In genomic region chr7:128100225-128100948, GRCh38 we compare ENCODE assay signal across 20 cellular contexts.
DNase-seq lines count a peak whose midpoint lies in the region; ATAC-seq and TF ChIP-seq lines count a peak whose summit lies in the region.
"Had no signal": no experiment of that assay in that cellular context is flagged by ENCODE, and none has a peak within 500 bp of the region (broad histone marks: within the 10 kb centered on the region; RNA-seq: fewer than 3 reads in every experiment).

No MANE protein-coding gene starts in this region.

- H3K9me3 Mint-ChIP-seq in activated CD8-positive, alpha-beta T cell treated with anti-CD3 and anti-CD28 coated beads for 36 hours = no peaks in the 10 kb centered on the region

- H3K27me3 Mint-ChIP-seq in activated CD8-positive, alpha-beta T cell treated with anti-CD3 and anti-CD28 coated beads for 36 hours = peaks cover 4% of the 10 kb centered on the region

- DNase-seq in right cardiac atrium = peak in 2 of 3 donors; percentile 12 to 24
- DNase-seq in left ventricle myocardium inferior = no peak
- DNase-seq in activated CD8-positive, alpha-beta T cell treated with anti-CD3 and anti-CD28 coated beads for 36 hours = no peak
- no peak for DNase-seq in foreskin keratinocyte
- no peak for DNase-seq in middle frontal gyrus (ENCODE audit: extremely low spot score, low spot score)
- DNase-seq in suprapubic skin (ENCODE audit: low spot score in 2 of 2) = no peak
- DNase-seq in NK-92 treated with Interleukin-12 subunit alpha and Interleukin-12 subunit beta, amount 100 ng/mL, for 24 hours (lab: John Stamatoyannopoulos, UW) = no peak
- DNase-seq: activated CD4-positive, alpha-beta T cell treated with anti-CD3 and anti-CD28 coated beads for 1 hour; activated CD8-positive, alpha-beta memory T cell treated with anti-CD3 and anti-CD28 coated beads, Interleukin-2, amount 50 U/mL, for 48 hours; colonic mucosa; NCI-H1436; nucleus accumbens; Peyer's patch; stimulated activated naive CD4-positive, alpha-beta T cell; T1000; transverse colon had no signal

- H3K4me1 ChIP-seq in right cardiac atrium (ENCODE audit: control insufficient read depth, insufficient read depth, low read length) = no peaks in the 10 kb centered on the region
- peaks cover 14% of the 10 kb centered on the region for H3K4me1 ChIP-seq in left ventricle myocardium inferior
- H3K4me1 ChIP-seq in foreskin keratinocyte = no peaks in the 10 kb centered on the region
- peaks cover 13% of the 10 kb centered on the region for H3K4me1 ChIP-seq in suprapubic skin
- H3K4me1 ChIP-seq: colonic mucosa had no signal

- peaks cover 18% of the 10 kb centered on the region for H3K36me3 Mint-ChIP-seq in activated CD8-positive, alpha-beta T cell treated with anti-CD3 and anti-CD28 coated beads for 36 hours (ENCODE audit: low read depth)

- TF ChIP-seq CTCF in left ventricle myocardium inferior (IDR thresholded peaks at IDR 0.05; ENCODE audit: borderline replicate concordance) (no peak), foreskin keratinocyte (conservative IDR thresholded peaks at IDR 0.05) (no peak), suprapubic skin (IDR thresholded peaks at IDR 0.05) (no peak)
- TF ChIP-seq CTCF in activated CD8-positive, alpha-beta T cell treated with anti-CD3 and anti-CD28 coated beads for 36 hours (IDR thresholded peaks at IDR 0.05) = no peak

- peaks cover 27% of the 10 kb centered on the region for H3K4me1 Mint-ChIP-seq in activated CD8-positive, alpha-beta T cell treated with anti-CD3 and anti-CD28 coated beads for 36 hours (ENCODE audit: low read depth)

- TF ChIP-seq EP300 in suprapubic skin (IDR thresholded peaks at IDR 0.05) = no peak

- 84% methylated on average over 3 of the region's 3 CpGs for WGBS in right cardiac atrium
- WGBS in suprapubic skin = 68% methylated on average over 3 of the region's 3 CpGs

- H3K27me3 ChIP-seq in right cardiac atrium (ENCODE audit: control insufficient read depth, insufficient read depth) (no peaks in the 10 kb centered on the region), left ventricle myocardium inferior (ENCODE audit: low read depth) (peaks cover 34% of the 10 kb centered on the region), foreskin keratinocyte (peaks cover 31% of the 10 kb centered on the region), suprapubic skin (peaks cover 20% of the 10 kb centered on the region)
- H3K27me3 ChIP-seq: right atrium auricular region had no signal

- H3K9me3 ChIP-seq in right cardiac atrium (ENCODE audit: control insufficient read depth, low read length) (no peaks in the 10 kb centered on the region), left ventricle myocardium inferior (replicated peaks) (no peaks in the 10 kb centered on the region), suprapubic skin (no peaks in the 10 kb centered on the region)
- H3K9me3 ChIP-seq: colonic mucosa, gastroesophageal sphincter, Peyer's patch, right atrium auricular region, transverse colon had no signal

- H3K4me3 ChIP-seq in right cardiac atrium (ENCODE audit: low read length) (no peak overlapping the region), left ventricle myocardium inferior (no peak overlapping the region), suprapubic skin (no peak overlapping the region)
- H3K4me3 ChIP-seq: colonic mucosa, gastroesophageal sphincter, Peyer's patch, right atrium auricular region, SK-N-MC, transverse colon had no signal

- H3K27ac ChIP-seq in right cardiac atrium (ENCODE audit: low read length) (no peak overlapping the region), left ventricle myocardium inferior (replicated peaks) (no peak overlapping the region), foreskin keratinocyte (no peak overlapping the region), suprapubic skin (no peak overlapping the region)
- H3K27ac ChIP-seq: colonic mucosa, gastroesophageal sphincter, Peyer's patch, right atrium auricular region, SK-N-MC, transverse colon had no signal

- H3K4me3 Mint-ChIP-seq in activated CD8-positive, alpha-beta T cell treated with anti-CD3 and anti-CD28 coated beads for 36 hours = no peak overlapping the region

- no peak for TF ChIP-seq POLR2A in suprapubic skin (IDR thresholded peaks at IDR 0.05)

- CTCF ChIA-PET in activated CD8-positive, alpha-beta T cell treated with anti-CD3 and anti-CD28 coated beads for 36 hours (lab: Charles Lee) = interaction anchor here (6.2 kb wide), 1 partner anchor 109 kb away, joined by 37 read pairs; no protein-coding TSS in a partner anchor

- peaks cover 3% of the 10 kb centered on the region for H3K36me3 ChIP-seq in left ventricle myocardium inferior
- H3K36me3 ChIP-seq in suprapubic skin = peaks cover 7% of the 10 kb centered on the region
- H3K36me3 ChIP-seq: colonic mucosa, Peyer's patch, right atrium auricular region, transverse colon had no signal

- peak overlapping the region; percentile 16 for H3K27ac Mint-ChIP-seq in activated CD8-positive, alpha-beta T cell treated with anti-CD3 and anti-CD28 coated beads for 36 hours

- intact Hi-C loops in right cardiac atrium (cut with DNase I) = no loop called here
- intact Hi-C loops in left ventricle myocardium inferior (cut with micrococcal nuclease) = no loop called here
- intact Hi-C loops in activated CD8-positive, alpha-beta T cell treated with anti-CD3 and anti-CD28 coated beads for 36 hours (cut with micrococcal nuclease) = no loop called here

- no peak for ATAC-seq in right cardiac atrium
- ATAC-seq in activated CD8-positive, alpha-beta T cell treated with anti-CD3 and anti-CD28 coated beads for 36 hours = peak; percentile 6
- ATAC-seq in foreskin keratinocyte = peak; percentile 26
- ATAC-seq in HG03432 (IDR thresholded peaks at IDR 0.05; ENCODE audit: unreplicated experiment) = no peak
- ATAC-seq: gastroesophageal sphincter had no signal

- POLR2A ChIA-PET in activated CD8-positive, alpha-beta T cell treated with anti-CD3 and anti-CD28 coated beads for 36 hours (lab: Charles Lee) = interaction anchor here (1.8 kb wide), 2 partner anchors 10 to 35 kb away, joined by 4 to 6 read pairs; no protein-coding TSS in a partner anchor

Comparison
In these comparisons a context has a peak if more than half of its experiments do, and no peak if none do; other contexts are left out.
1. DNase-seq: peak in right cardiac atrium (2 of 3); none in left ventricle myocardium inferior (single experiment), activated CD8-positive, alpha-beta T cell treated with anti-CD3 and anti-CD28 coated beads for 36 hours (single experiment), foreskin keratinocyte (0 of 2), middle frontal gyrus (single experiment), suprapubic skin (0 of 2) and NK-92 treated with Interleukin-12 subunit alpha and Interleukin-12 subunit beta, amount 100 ng/mL, for 24 hours (single experiment).
2. ATAC-seq: peak in activated CD8-positive, alpha-beta T cell treated with anti-CD3 and anti-CD28 coated beads for 36 hours (single experiment) and foreskin keratinocyte (single experiment); none in right cardiac atrium (0 of 2) and HG03432 (single experiment).